Comparison of ENCODE assay signal across 1 cellular context in genomic region chr9:128702949-128703615, GRCh38.
TF ChIP-seq lines count a peak whose summit lies in the region.

No MANE protein-coding gene starts in this region.

TF ChIP-seq in HEK293, 187 proteins besides CTCF, POLR2A, EP300 and RAD21 (continued from another document):
- peak; percentile 40; the same call in 1 of the 2 replicates for TF ChIP-seq ZSCAN4 (tag by site-specific recombination; IDR thresholded peaks at IDR 0.05)
- TF ChIP-seq KLF17 (tag by site-specific recombination; IDR thresholded peaks at IDR 0.05): peak; percentile 82
- peak; percentile 4; the same call in 1 of the 2 replicates for TF ChIP-seq MEIS1 (CRISPR knock-in tag; IDR thresholded peaks at IDR 0.05; ENCODE audit: borderline replicate concordance)
- peak; percentile 97 for TF ChIP-seq KLF1 (tag by site-specific recombination; IDR thresholded peaks at IDR 0.05)
- peak; percentile 84 for TF ChIP-seq ZNF76 (tag by site-specific recombination; IDR thresholded peaks at IDR 0.05; ENCODE audit: borderline replicate concordance, low read depth)
- peak; percentile 46; the same call in 1 of the 2 replicates for TF ChIP-seq ZNF121 (tag by site-specific recombination; IDR thresholded peaks at IDR 0.05)
- peak; percentile 61 for TF ChIP-seq ZSCAN30 (tag by site-specific recombination; IDR thresholded peaks at IDR 0.05)
- peak; percentile 94 for TF ChIP-seq ZNF600 (tag by site-specific recombination; IDR thresholded peaks at IDR 0.05)
- TF ChIP-seq ZNF776 (tag by site-specific recombination; IDR thresholded peaks at IDR 0.05; ENCODE audit: borderline replicate concordance): no peak
- no peak for TF ChIP-seq SALL2 (tag by site-specific recombination; IDR thresholded peaks at IDR 0.05; ENCODE audit: borderline replicate concordance)
- peak; percentile 81; the same call in 1 of the 2 replicates for TF ChIP-seq ZNF610 (tag by site-specific recombination; IDR thresholded peaks at IDR 0.05; ENCODE audit: borderline replicate concordance)
- TF ChIP-seq ZNF426 (tag by site-specific recombination; IDR thresholded peaks at IDR 0.05): no peak
- peak; percentile 86; the same call in 1 of the 2 replicates for TF ChIP-seq ZEB2 (tag by site-specific recombination; IDR thresholded peaks at IDR 0.05)
- 0 out of 2 replicates have a peak, but pooled peaks have one; percentile 22 for TF ChIP-seq OSR2 (tag by site-specific recombination; IDR thresholded peaks at IDR 0.05)
- peak; percentile 94 for TF ChIP-seq ZBTB20 (tag by site-specific recombination; IDR thresholded peaks at IDR 0.05)
- 0 out of 2 replicates have a peak, but pooled peaks have one; percentile 36 for TF ChIP-seq ZSCAN23 (tag by site-specific recombination; IDR thresholded peaks at IDR 0.05)
- peak; percentile 25; the same call in 1 of the 2 replicates for TF ChIP-seq ZNF792 (tag by site-specific recombination; IDR thresholded peaks at IDR 0.05)
- TF ChIP-seq EGR2 (tag by site-specific recombination; IDR thresholded peaks at IDR 0.05; ENCODE audit: low read depth): peak; percentile 81
- 0 out of 2 replicates have a peak, but pooled peaks have one; percentile 26 for TF ChIP-seq ZNF394 (tag by site-specific recombination; IDR thresholded peaks at IDR 0.05; ENCODE audit: borderline replicate concordance)
- 0 out of 2 replicates have a peak, but pooled peaks have one; percentile 11 for TF ChIP-seq YY2 (tag by site-specific recombination; IDR thresholded peaks at IDR 0.05)
- peak; percentile 78 for TF ChIP-seq KLF8 (tag by site-specific recombination; IDR thresholded peaks at IDR 0.05)
- peak; percentile 34; the same call in 1 of the 2 replicates for TF ChIP-seq ZNF785 (tag by site-specific recombination; IDR thresholded peaks at IDR 0.05)
- no peak for TF ChIP-seq ZNF645 (tag by site-specific recombination; IDR thresholded peaks at IDR 0.05)
- TF ChIP-seq ZBTB49 (tag by site-specific recombination; IDR thresholded peaks at IDR 0.05; ENCODE audit: low read depth): no peak
